In the genomic region with DNA sequence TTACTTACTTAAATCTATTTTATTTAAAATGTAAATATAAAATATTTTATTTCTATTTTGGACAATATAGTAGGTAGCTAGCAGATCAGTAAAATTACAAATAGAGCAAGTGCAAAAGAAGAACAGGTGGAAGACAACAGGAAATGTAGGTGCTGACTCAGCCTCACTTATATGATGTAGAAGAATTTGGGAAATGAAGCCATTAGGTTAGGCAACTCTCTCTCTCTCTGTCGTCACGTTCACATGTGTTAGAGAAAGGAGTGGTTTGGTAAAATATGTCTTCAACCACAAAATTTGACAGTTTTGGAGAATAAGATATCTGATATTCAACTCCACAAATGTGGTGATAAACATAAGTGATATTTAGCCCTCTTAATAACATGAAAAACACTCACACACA, we compare ENCODE assay signal across 15 cellular contexts.
DNase-seq lines count a peak whose midpoint lies in the region; ATAC-seq and TF ChIP-seq lines count a peak whose summit lies in the region.
"Had no signal": no experiment of that assay in that cellular context is flagged by ENCODE, and none has a peak within 500 bp of the region (broad histone marks: within the 10 kb centered on the region; RNA-seq: fewer than 3 reads in every experiment).

No MANE protein-coding gene starts in this region.

- no peaks in the 10 kb centered on the region for H4K20me1 ChIP-seq in hepatocyte (ENCODE audit: insufficient read depth, poor library complexity, severe bottlenecking)

- H4K8ac ChIP-seq in mesendoderm (ENCODE audit: low read depth, low read length), result no peak overlapping the region

- H3K36me3 ChIP-seq in hepatocyte (replicated peaks; ENCODE audit: insufficient read depth, low read depth) (no peaks in the 10 kb centered on the region), suprapubic skin (no peaks in the 10 kb centered on the region), mesendoderm (ENCODE audit: control insufficient read depth, insufficient read depth, low read length) (no peaks in the 10 kb centered on the region)

- no peaks in the 10 kb centered on the region for H3K27me3 ChIP-seq in hepatocyte
- no peaks in the 10 kb centered on the region for H3K27me3 ChIP-seq in suprapubic skin
- H3K27me3 ChIP-seq in mesendoderm (ENCODE audit: insufficient read depth, low read length, poor library complexity), result no peaks in the 10 kb centered on the region

- H3K9me3 ChIP-seq in hepatocyte (ENCODE audit: low read depth) (no peaks in the 10 kb centered on the region), suprapubic skin (no peaks in the 10 kb centered on the region)

- no peak overlapping the region for H3K18ac ChIP-seq in mesendoderm (ENCODE audit: low read length)

- H3K79me1 ChIP-seq in mesendoderm (ENCODE audit: low read length), result no peaks in the 10 kb centered on the region

- H2AK5ac ChIP-seq in mesendoderm (ENCODE audit: low read length), result no peak overlapping the region

- no peak overlapping the region for H2BK15ac ChIP-seq in mesendoderm (replicated peaks; ENCODE audit: low read depth)

- H3K79me2 ChIP-seq in hepatocyte, result no peaks in the 10 kb centered on the region
- H3K79me2 ChIP-seq in mesendoderm (ENCODE audit: control insufficient read depth, insufficient read depth, low read length), result no peaks in the 10 kb centered on the region

- no peak overlapping the region for H2AFZ ChIP-seq in hepatocyte

- 80% methylated on average over 2 of the region's 2 CpGs for WGBS in hepatocyte (ENCODE audit: low lambda C conversion rate, missing lambda C conversion rate)
- 65% methylated on average over 2 of the region's 2 CpGs for WGBS in suprapubic skin
- no CpG with 5 or more reads among the region's 2 CpGs for WGBS in mesendoderm (ENCODE audit: extremely low coverage, insufficient coverage, low lambda C conversion rate)

- no peak for TF ChIP-seq EP300 in suprapubic skin (IDR thresholded peaks at IDR 0.05)

- no peaks in the 10 kb centered on the region for H3K9me2 ChIP-seq in hepatocyte (replicated peaks; ENCODE audit: insufficient read depth)

- H3K4me2 ChIP-seq in hepatocyte, result no peak overlapping the region
- no peak overlapping the region for H3K4me2 ChIP-seq in mesendoderm (ENCODE audit: low read length)

- no peak for TF ChIP-seq CTCF in fibroblast of pulmonary artery (IDR thresholded peaks at IDR 0.05; ENCODE audit: low read length, missing control alignments)
- TF ChIP-seq CTCF in hepatocyte (IDR thresholded peaks at IDR 0.05; ENCODE audit: poor library complexity), result no peak
- no peak for TF ChIP-seq CTCF in suprapubic skin (IDR thresholded peaks at IDR 0.05)

- no peak overlapping the region for H3K4me3 ChIP-seq in fibroblast of pulmonary artery (replicated peaks; ENCODE audit: low read depth, low read length)
- no peak overlapping the region for H3K4me3 ChIP-seq in hepatocyte
- no peak overlapping the region for H3K4me3 ChIP-seq in suprapubic skin
- H3K4me3 ChIP-seq in mesendoderm (ENCODE audit: low read length), result no peak overlapping the region
- H3K4me3 ChIP-seq: coronary artery had no signal

- no peak overlapping the region for H4K5ac ChIP-seq in mesendoderm (ENCODE audit: low read length)

- no peak overlapping the region for H3K9ac ChIP-seq in mesendoderm (ENCODE audit: low read length)

- no peak overlapping the region for H3K23ac ChIP-seq in mesendoderm (ENCODE audit: low read length)

- H3K4me1 ChIP-seq in hepatocyte (ENCODE audit: insufficient read depth), result no peaks in the 10 kb centered on the region
- no peaks in the 10 kb centered on the region for H3K4me1 ChIP-seq in suprapubic skin
- no peaks in the 10 kb centered on the region for H3K4me1 ChIP-seq in mesendoderm (ENCODE audit: control insufficient read depth, low read depth, low read length)

- H3K27ac ChIP-seq in hepatocyte (no peak overlapping the region), suprapubic skin (no peak overlapping the region), mesendoderm (ENCODE audit: low read depth, low read length) (no peak overlapping the region)
- H3K27ac ChIP-seq: coronary artery had no signal

- DNase-seq in CD1c-positive myeloid dendritic cell (ENCODE audit: extremely low spot score), result peak; percentile 59
- peak; percentile 15 for DNase-seq in HS-27A (ENCODE audit: low read depth)
- peak; percentile 32 for DNase-seq in SKM-1 treated with dmso at 0.1 percent for 144 hours (lab: John Stamatoyannopoulos, UW; ENCODE audit: unreplicated experiment)
- DNase-seq in fibroblast of pulmonary artery (ENCODE audit: low read depth), result peak; percentile 29
- DNase-seq in hepatocyte (ENCODE audit: low spot score), result no peak
- DNase-seq in suprapubic skin (ENCODE audit: low spot score in 2 of 2), result no peak
- DNase-seq in mesendoderm, result no peak
- DNase-seq: activated CD8-positive, alpha-beta T cell treated with anti-CD3 and anti-CD28 coated beads for 36 hours; H7; MM.1S; NCI-H2029; NCI-H510A treated with DMSO at 0.1 percent for 48 hours; stimulated activated CD4-positive, alpha-beta T cell treated with anti-CD3 and anti-CD28 coated beads, Interleukin-1b, Interleukin-23, amount 100 ng/mL, for 48 hours had no signal

- H3K4ac ChIP-seq in mesendoderm (ENCODE audit: low read depth, low read length), result no peak overlapping the region

- TF ChIP-seq POLR2A in suprapubic skin (IDR thresholded peaks at IDR 0.05), result no peak

- no peak overlapping the region for H2BK5ac ChIP-seq in mesendoderm (ENCODE audit: low read length)

- H3K56ac ChIP-seq in mesendoderm (ENCODE audit: low read length), result no peak overlapping the region

- no peak overlapping the region for H2BK120ac ChIP-seq in mesendoderm (ENCODE audit: low read depth, low read length)

- no peak for ATAC-seq in HG02571 (IDR thresholded peaks at IDR 0.05; ENCODE audit: unreplicated experiment)
- ATAC-seq: activated CD8-positive, alpha-beta T cell treated with anti-CD3 and anti-CD28 coated beads for 36 hours had no signal

Comparison
In these comparisons a context has a peak if more than half of its experiments do, and no peak if none do; other contexts are left out.
1. DNase-seq: peak in CD1c-positive myeloid dendritic cell (single experiment), HS-27A (single experiment), SKM-1 treated with dmso at 0.1 percent for 144 hours (single experiment) and fibroblast of pulmonary artery (single experiment); none in hepatocyte (single experiment), suprapubic skin (0 of 2) and mesendoderm (single experiment).